32 cellular contexts compared by ENCODE assay signal in genomic region chr6:150366118-150366778, GRCh38. TPM values are rescaled to one million over a fixed set of nuclear protein-coding genes. Genes with fewer than 3 reads are reported as not detected.
"Had no signal": no experiment of that assay in that cellular context is flagged by ENCODE, and none has a peak within 500 bp of the region (broad histone marks: within the 10 kb centered on the region; RNA-seq: fewer than 3 reads in every experiment).

No MANE protein-coding gene starts in this region.

- H3K36me3 ChIP-seq: brain microvascular endothelial cell, cardiac muscle cell, Peyer's patch, SJSA1 had no signal

- H3K27ac Mint-ChIP-seq: activated B cell treated with CpG ODN at 0.5 μM for 24 hours; activated CD4-positive, alpha-beta memory T cell treated with anti-CD3 and anti-CD28 coated beads, Interleukin-2, amount 10 ng/mL, durations not matched to agents 7 days and 5 days; activated CD4-positive, alpha-beta T cell treated with anti-CD3 and anti-CD28 coated beads, Interleukin-2, amount 10 ng/mL, durations not matched to agents 7 days and 5 days; activated naive CD4-positive, alpha-beta T cell treated with anti-CD3 and anti-CD28 coated beads for 36 hours; activated naive CD8-positive, alpha-beta T cell; activated T-helper 17 cell treated with anti-CD3 and anti-CD28 coated beads, Interleukin-2, amount 50 U/mL, for 72 hours; T-helper 17 cell had no signal

- H3K27me3 Mint-ChIP-seq: activated CD4-positive, alpha-beta T cell treated with anti-CD3 and anti-CD28 coated beads, Interleukin-2, amount 10 ng/mL, durations not matched to agents 7 days and 5 days; activated naive CD8-positive, alpha-beta T cell had no signal

- H3K9me3 ChIP-seq: Peyer's patch, SJSA1 had no signal

- H3K4me3 ChIP-seq: cardiac muscle cell, Peyer's patch, SJSA1 had no signal

- DNase-seq: activated B cell treated with CpG ODN at 0.5 μM for 24 hours; activated CD4-positive, alpha-beta memory T cell treated with anti-CD3 and anti-CD28 coated beads, Interleukin-2, amount 10 ng/mL, durations not matched to agents 7 days and 5 days; activated CD4-positive, alpha-beta T cell treated with anti-CD3 and anti-CD28 coated beads for 1 hour; activated CD4-positive, alpha-beta T cell treated with anti-CD3 and anti-CD28 coated beads, Interleukin-2, amount 10 ng/mL, durations not matched to agents 7 days and 5 days; activated gamma-delta T cell; activated naive CD4-positive, alpha-beta T cell treated with anti-CD3 and anti-CD28 coated beads for 36 hours; activated T-cell treated with anti-CD3 and anti-CD28 coated beads for 4 hours; activated T-cell treated with anti-CD3 and anti-CD28 coated beads, Interleukin-2, amount 50 U/mL, for 48 hours; amygdala; brain microvascular endothelial cell; Kasumi-1; KBM-7; NCI-H1105 treated with DMSO at 0.1 percent for 48 hours; NCI-H1436 treated with DMSO at 0.1 percent for 48 hours; NCI-H187; NCI-H2081; NCI-H2227 treated with DMSO at 0.1 percent for 48 hours; NCI-H526; NCI-H82; NK-92 treated with Interleukin-12 subunit alpha and Interleukin-12 subunit beta, amount 100 ng/mL, for 24 hours; Peyer's patch; Right ventricle myocardium superior; T-helper 17 cell; T-helper 9 cell had no signal

- ATAC-seq: activated T-helper 17 cell treated with anti-CD3 and anti-CD28 coated beads, Interleukin-2, amount 50 U/mL, for 72 hours; SK-N-SH treated with all-trans-retinoic acid at 6 μM for 48 hours; T-helper 17 cell had no signal

- H3K27me3 ChIP-seq: brain microvascular endothelial cell, Peyer's patch, SJSA1 had no signal

- H3K27ac ChIP-seq: brain microvascular endothelial cell, cardiac muscle cell, Peyer's patch, RWPE1, SJSA1 had no signal

- H3K9me3 Mint-ChIP-seq: activated B cell treated with CpG ODN at 0.5 μM for 24 hours; activated CD4-positive, alpha-beta memory T cell treated with anti-CD3 and anti-CD28 coated beads, Interleukin-2, amount 10 ng/mL, durations not matched to agents 7 days and 5 days; activated CD4-positive, alpha-beta T cell treated with anti-CD3 and anti-CD28 coated beads, Interleukin-2, amount 10 ng/mL, durations not matched to agents 7 days and 5 days; activated naive CD4-positive, alpha-beta T cell treated with anti-CD3 and anti-CD28 coated beads for 36 hours; activated T-helper 17 cell treated with anti-CD3 and anti-CD28 coated beads, Interleukin-2, amount 50 U/mL, for 72 hours had no signal

- H3K4me3 Mint-ChIP-seq: activated B cell treated with CpG ODN at 0.5 μM for 24 hours; activated CD4-positive, alpha-beta memory T cell treated with anti-CD3 and anti-CD28 coated beads, Interleukin-2, amount 10 ng/mL, durations not matched to agents 7 days and 5 days; activated CD4-positive, alpha-beta T cell treated with anti-CD3 and anti-CD28 coated beads, Interleukin-2, amount 10 ng/mL, durations not matched to agents 7 days and 5 days; activated naive CD4-positive, alpha-beta T cell treated with anti-CD3 and anti-CD28 coated beads for 36 hours; activated naive CD8-positive, alpha-beta T cell; activated T-helper 17 cell treated with anti-CD3 and anti-CD28 coated beads, Interleukin-2, amount 50 U/mL, for 72 hours; T-helper 17 cell had no signal

- H3K36me3 Mint-ChIP-seq: activated naive CD8-positive, alpha-beta T cell had no signal

- H3K4me1 Mint-ChIP-seq: activated B cell treated with CpG ODN at 0.5 μM for 24 hours; activated CD4-positive, alpha-beta memory T cell treated with anti-CD3 and anti-CD28 coated beads, Interleukin-2, amount 10 ng/mL, durations not matched to agents 7 days and 5 days; activated CD4-positive, alpha-beta T cell treated with anti-CD3 and anti-CD28 coated beads, Interleukin-2, amount 10 ng/mL, durations not matched to agents 7 days and 5 days; activated T-helper 17 cell treated with anti-CD3 and anti-CD28 coated beads, Interleukin-2, amount 50 U/mL, for 72 hours; T-helper 17 cell had no signal

- H3K4me1 ChIP-seq: Peyer's patch, SJSA1 had no signal

RNA-seq across cellular contexts. Expression of gene IYD, which starts 2.6 kb away (rescaled TPM):
- total RNA-seq: activated B cell treated with CpG ODN at 0.5 μM for 24 hours; activated CD4-positive, alpha-beta memory T cell treated with anti-CD3 and anti-CD28 coated beads, Interleukin-2, amount 10 ng/mL, durations not matched to agents 7 days and 5 days; activated CD4-positive, alpha-beta T cell treated with anti-CD3 and anti-CD28 coated beads, Interleukin-2, amount 10 ng/mL, durations not matched to agents 7 days and 5 days; activated CD8-positive, alpha-beta memory T cell treated with anti-CD3 and anti-CD28 coated beads for 36 hours; activated naive CD4-positive, alpha-beta T cell treated with anti-CD3 and anti-CD28 coated beads for 36 hours; activated T-helper 17 cell treated with anti-CD3 and anti-CD28 coated beads, Interleukin-2, amount 50 U/mL, for 72 hours; cardiac muscle cell; NCI-H460; Right ventricle myocardium superior; SJSA1; T-helper 17 cell had no signal
